Comparison of ENCODE assay signal across 10 cellular contexts in the genomic region with DNA sequence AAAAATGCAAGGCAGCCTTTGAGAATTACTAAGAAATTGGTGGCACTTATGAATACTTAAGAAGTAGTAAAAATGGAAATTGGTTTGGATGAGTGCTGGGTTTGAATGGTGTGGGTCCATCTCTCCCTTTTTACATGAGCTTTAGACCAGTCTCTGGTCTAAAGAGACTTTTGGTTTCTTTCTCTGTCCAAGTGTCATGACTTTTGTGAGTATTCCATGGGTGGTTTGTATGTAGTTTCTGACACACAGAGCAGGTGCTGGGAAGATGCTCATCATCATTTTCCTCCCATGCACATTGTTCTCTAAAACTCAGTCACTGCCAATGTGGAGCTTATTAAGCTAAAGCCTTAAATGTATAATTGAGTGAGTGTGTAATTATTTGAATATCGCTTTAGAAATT.
A peak's percentile ranks its signal among the peaks of the same experiment; 100 is the strongest.
DNase-seq lines count a peak whose midpoint lies in the region; ATAC-seq, FAIRE-seq and TF ChIP-seq lines count a peak whose summit lies in the region.
"Had no signal": no experiment of that assay in that cellular context is flagged by ENCODE, and none has a peak within 500 bp of the region (broad histone marks: within the 10 kb centered on the region; RNA-seq: fewer than 3 reads in every experiment).

No MANE protein-coding gene starts in this region.

- 68% methylated on average over 1 of the region's 1 CpG for WGBS in HepG2 (ENCODE audit: low lambda C conversion rate)

- no peak for TF ChIP-seq POLR2A in HepG2 (IDR thresholded peaks at IDR 0.05; ENCODE audit: insufficient read depth in 1 of 2, low read depth in 2 of 2, low read length in 2 of 2)

- H3K4me1 ChIP-seq in OCI-LY3 (ENCODE audit: low read length), result peaks cover 22% of the 10 kb centered on the region
- H3K4me1 ChIP-seq in HepG2 (ENCODE audit: insufficient read depth, low read length), result no peaks in the 10 kb centered on the region
- H3K4me1 ChIP-seq in kidney (ENCODE audit: control insufficient read depth in 1 of 2, insufficient read depth in 1 of 2, low read depth in 1 of 2, low read length in 2 of 2), result no peaks in the 10 kb centered on the region

- peaks cover 79% of the 10 kb centered on the region for H3K4me1 Mint-ChIP-seq in activated CD8-positive, alpha-beta memory T cell treated with anti-CD3 and anti-CD28 coated beads, Interleukin-2, amount 10 ng/mL, durations not matched to agents 7 days and 5 days
- peaks cover 68% of the 10 kb centered on the region for H3K4me1 Mint-ChIP-seq in stimulated activated naive CD8-positive, alpha-beta T cell treated with anti-CD3 and anti-CD28 coated beads, Interleukin-15, Interleukin-2, amounts not matched to agents 100 ng/mL and 50 ng/mL, for 24 hours (ENCODE audit: low read depth)
- peaks cover 1% of the 10 kb centered on the region for H3K4me1 Mint-ChIP-seq in Calu3 (ENCODE audit: low read depth, unreplicated experiment)

- FAIRE-seq in HepG2 (lab: Jason Lieb, UNC) (no peak), kidney (lab: Jason Lieb, UNC) (no peak)
- FAIRE-seq: H54 had no signal

- TF ChIP-seq EP300 in HepG2 (IDR thresholded peaks at IDR 0.05; ENCODE audit: low read depth in 2 of 2, low read length in 2 of 2), result no peak
- TF ChIP-seq EP300 in HepG2 (CRISPR knock-in tag; IDR thresholded peaks at IDR 0.05; ENCODE audit: borderline replicate concordance), result no peak

- H3K9me3 ChIP-seq in OCI-LY3 (ENCODE audit: insufficient read depth, low read length) (no peaks in the 10 kb centered on the region), HepG2 (ENCODE audit: low read length) (no peaks in the 10 kb centered on the region), kidney (ENCODE audit: control insufficient read depth in 1 of 2, low read length in 2 of 2) (no peaks in the 10 kb centered on the region)

- peak overlapping the region; percentile 39 for H3K4me2 ChIP-seq in OCI-LY3 (ENCODE audit: low read length)
- H3K4me2 ChIP-seq in HepG2 (ENCODE audit: low read depth, low read length), result no peak overlapping the region

- no peaks in the 10 kb centered on the region for H3K9me3 Mint-ChIP-seq in activated CD8-positive, alpha-beta memory T cell treated with anti-CD3 and anti-CD28 coated beads, Interleukin-2, amount 10 ng/mL, durations not matched to agents 7 days and 5 days (ENCODE audit: low read depth)
- H3K9me3 Mint-ChIP-seq in stimulated activated naive CD8-positive, alpha-beta T cell treated with anti-CD3 and anti-CD28 coated beads, Interleukin-15, Interleukin-2, amounts not matched to agents 100 ng/mL and 50 ng/mL, for 24 hours, result no peaks in the 10 kb centered on the region
- H3K9me3 Mint-ChIP-seq in Calu3 (ENCODE audit: low read depth, unreplicated experiment), result no peaks in the 10 kb centered on the region

- H3K4me3 ChIP-seq in OCI-LY3 (ENCODE audit: low read length) (peak overlapping the region; percentile 20), HepG2 (replicated peaks in 1 of 3; ENCODE audit: insufficient read depth in 1 of 3, low read depth in 2 of 3, low read length in 3 of 3) (no peak overlapping the region), kidney (ENCODE audit: low read length in 2 of 2) (no peak overlapping the region)

- no peaks in the 10 kb centered on the region for H3K79me2 ChIP-seq in OCI-LY3 (ENCODE audit: low read length)
- no peaks in the 10 kb centered on the region for H3K79me2 ChIP-seq in HepG2 (ENCODE audit: insufficient read depth, low read length)

- H3K36me3 ChIP-seq in OCI-LY3 (replicated peaks; ENCODE audit: low read depth, low read length) (no peaks in the 10 kb centered on the region), HepG2 (replicated peaks in 1 of 2; ENCODE audit: control insufficient read depth in 1 of 2, insufficient read depth in 2 of 2, low read length in 2 of 2) (no peaks in the 10 kb centered on the region), kidney (ENCODE audit: control insufficient read depth in 1 of 2, insufficient read depth in 2 of 2, low read length in 2 of 2) (no peaks in the 10 kb centered on the region)

- POLR2A ChIA-PET in HepG2 (lab: Yijun Ruan, JAX), result no interaction called here

- no peaks in the 10 kb centered on the region for H3K27me3 ChIP-seq in OCI-LY3 (ENCODE audit: low read depth, low read length)
- no peaks in the 10 kb centered on the region for H3K27me3 ChIP-seq in HepG2 (ENCODE audit: control insufficient read depth in 1 of 2, insufficient read depth in 2 of 2, low read length in 2 of 2)

- H3K27ac ChIP-seq in OCI-LY3 (ENCODE audit: low read length), result no peak overlapping the region
- no peak overlapping the region for H3K27ac ChIP-seq in HepG2 (ENCODE audit: extremely low read length, insufficient read depth, low read length)
- H3K27ac ChIP-seq in kidney (ENCODE audit: low read depth in 2 of 2, low read length in 2 of 2), result no peak overlapping the region
- H3K27ac ChIP-seq: SK-N-MC had no signal

- no peaks in the 10 kb centered on the region for H3K27me3 Mint-ChIP-seq in activated CD8-positive, alpha-beta memory T cell treated with anti-CD3 and anti-CD28 coated beads, Interleukin-2, amount 10 ng/mL, durations not matched to agents 7 days and 5 days
- H3K27me3 Mint-ChIP-seq in stimulated activated naive CD8-positive, alpha-beta T cell treated with anti-CD3 and anti-CD28 coated beads, Interleukin-15, Interleukin-2, amounts not matched to agents 100 ng/mL and 50 ng/mL, for 24 hours, result no peaks in the 10 kb centered on the region
- H3K27me3 Mint-ChIP-seq in Calu3 (ENCODE audit: unreplicated experiment), result no peaks in the 10 kb centered on the region

- peak; percentile 42 for ATAC-seq in activated CD8-positive, alpha-beta memory T cell treated with anti-CD3 and anti-CD28 coated beads, Interleukin-2, amount 10 ng/mL, durations not matched to agents 7 days and 5 days
- ATAC-seq in HG02623 (IDR thresholded peaks at IDR 0.05; ENCODE audit: unreplicated experiment), result peak; percentile 13
- ATAC-seq in HepG2, result no peak

- intact Hi-C loops in HepG2 (cut with micrococcal nuclease; ENCODE audit: unreplicated experiment), result no loop called here
- intact Hi-C loops in Calu3 (cut with micrococcal nuclease; ENCODE audit: unreplicated experiment), result no loop called here
- intact Hi-C loops in kidney (cut with DNase I), result no loop called here

- in situ Hi-C loops in HepG2 (cut with HindIII; ENCODE audit: extremely low pct_ligation_motif_present, low pct_unique_long_range_greater_than_20kb), result no loop called here

- TF ChIP-seq RAD21 in HepG2 (CRISPR knock-in tag; IDR thresholded peaks at IDR 0.05), result no peak

- CTCF ChIA-PET in activated CD8-positive, alpha-beta memory T cell treated with anti-CD3 and anti-CD28 coated beads, Interleukin-2, amount 10 ng/mL, durations not matched to agents 7 days and 5 days (lab: Charles Lee), result interaction anchor here (0.7 to 2.3 kb wide), 7 partner anchors 15 to 70 kb away, joined by 3 to 12 read pairs (median 3); partner anchors contain the start of gene KAT2B
- CTCF ChIA-PET in HepG2 (lab: Yijun Ruan, JAX; ENCODE audit: low intra/inter-chr PET ratio, low total read pairs), result no interaction called here
- CTCF ChIA-PET in Calu3 (lab: Charles Lee), result no interaction called here

- H3K27ac Mint-ChIP-seq in activated CD8-positive, alpha-beta memory T cell treated with anti-CD3 and anti-CD28 coated beads, Interleukin-2, amount 10 ng/mL, durations not matched to agents 7 days and 5 days, result peak overlapping the region; percentile 85
- H3K27ac Mint-ChIP-seq in stimulated activated naive CD8-positive, alpha-beta T cell treated with anti-CD3 and anti-CD28 coated beads, Interleukin-15, Interleukin-2, amounts not matched to agents 100 ng/mL and 50 ng/mL, for 24 hours, result peak overlapping the region; percentile 88
- H3K27ac Mint-ChIP-seq in Calu3 (ENCODE audit: unreplicated experiment), result no peak overlapping the region

- no peak for DNase-seq in activated CD8-positive, alpha-beta memory T cell treated with anti-CD3 and anti-CD28 coated beads, Interleukin-2, amount 10 ng/mL, durations not matched to agents 7 days and 5 days
- no peak for DNase-seq in activated CD8-positive, alpha-beta memory T cell treated with anti-CD3 and anti-CD28 coated beads for 24 hours
- DNase-seq in HepG2 (ENCODE audit: low spot score) (no peak), Calu3 (no peak), kidney (no peak)

- H4K20me1 ChIP-seq in OCI-LY3 (ENCODE audit: insufficient read depth, low read length), result no peaks in the 10 kb centered on the region
- no peaks in the 10 kb centered on the region for H4K20me1 ChIP-seq in HepG2 (ENCODE audit: insufficient read depth, low read length)

- no peak for TF ChIP-seq CTCF in OCI-LY3 (IDR thresholded peaks at IDR 0.05; ENCODE audit: low read depth, low read length)
- no peak for TF ChIP-seq CTCF in HepG2 (CRISPR knock-in tag; IDR thresholded peaks at IDR 0.05)
- no peak for TF ChIP-seq CTCF in Calu3 (IDR thresholded peaks at IDR 0.05; ENCODE audit: unreplicated experiment)
- no peak for TF ChIP-seq CTCF in kidney (IDR thresholded peaks at IDR 0.05; ENCODE audit: borderline replicate concordance, extremely low read depth, insufficient read depth)

- no peak overlapping the region for H3K9ac ChIP-seq in OCI-LY3 (ENCODE audit: low read length)
- H3K9ac ChIP-seq in HepG2 (ENCODE audit: insufficient read depth, low read depth, low read length), result no peak overlapping the region
- H3K9ac ChIP-seq in kidney (ENCODE audit: low read length in 2 of 2), result no peak overlapping the region

- H3K36me3 Mint-ChIP-seq in activated CD8-positive, alpha-beta memory T cell treated with anti-CD3 and anti-CD28 coated beads, Interleukin-2, amount 10 ng/mL, durations not matched to agents 7 days and 5 days, result peaks cover 41% of the 10 kb centered on the region
- H3K36me3 Mint-ChIP-seq in stimulated activated naive CD8-positive, alpha-beta T cell treated with anti-CD3 and anti-CD28 coated beads, Interleukin-15, Interleukin-2, amounts not matched to agents 100 ng/mL and 50 ng/mL, for 24 hours (ENCODE audit: low read depth), result peaks cover 12% of the 10 kb centered on the region
- no peaks in the 10 kb centered on the region for H3K36me3 Mint-ChIP-seq in Calu3 (ENCODE audit: insufficient read depth, unreplicated experiment)

- peak overlapping the region; percentile 33 for H3K4me3 Mint-ChIP-seq in activated CD8-positive, alpha-beta memory T cell treated with anti-CD3 and anti-CD28 coated beads, Interleukin-2, amount 10 ng/mL, durations not matched to agents 7 days and 5 days
- H3K4me3 Mint-ChIP-seq in stimulated activated naive CD8-positive, alpha-beta T cell treated with anti-CD3 and anti-CD28 coated beads, Interleukin-15, Interleukin-2, amounts not matched to agents 100 ng/mL and 50 ng/mL, for 24 hours, result peak overlapping the region; percentile 73
- no peak overlapping the region for H3K4me3 Mint-ChIP-seq in Calu3 (ENCODE audit: low read depth, unreplicated experiment)

- H2AFZ ChIP-seq in OCI-LY3 (ENCODE audit: low read depth, low read length) (no peak overlapping the region), HepG2 (ENCODE audit: low read length) (no peak overlapping the region)

- BruUV-seq in HepG2 (replicated peaks; lab: Mats Ljungman, UMichigan) (no TSS peak), Calu3 (replicated peaks; lab: Mats Ljungman, UMichigan) (no TSS peak)

TF ChIP-seq in HepG2, 621 proteins besides CTCF, POLR2A, EP300 and RAD21 (continues in another document):
- TF ChIP-seq ARNT (IDR thresholded peaks at IDR 0.05), result no peak
- no peak for TF ChIP-seq PHF8 (CRISPR knock-in tag; IDR thresholded peaks at IDR 0.05)
- TF ChIP-seq GATA4 (IDR thresholded peaks at IDR 0.05; ENCODE audit: borderline replicate concordance, low read depth), result no peak
